In the genomic region with DNA sequence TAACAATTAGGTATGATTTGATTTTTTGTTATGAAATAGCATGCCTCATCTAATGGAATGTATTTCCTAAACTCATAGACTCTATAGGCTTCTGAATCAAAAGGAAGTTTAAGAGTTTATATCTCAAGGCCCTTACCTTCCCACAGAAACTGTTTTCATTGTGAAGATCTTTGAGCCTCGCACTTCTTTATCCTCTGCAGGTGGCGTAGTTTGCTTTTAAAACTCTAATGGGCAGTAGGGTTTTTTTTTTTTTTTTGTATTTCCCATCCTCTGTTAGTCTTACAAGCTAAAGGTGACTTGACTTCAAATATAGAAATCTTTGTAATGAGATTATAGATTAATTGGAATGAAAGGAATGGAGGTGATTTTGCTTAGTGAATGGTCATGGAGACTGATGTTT, we compare ENCODE assay signal across 27 cellular contexts. TPM values are rescaled to one million over a fixed set of nuclear protein-coding genes. Genes with fewer than 3 reads are reported as not detected.
"Had no signal": no experiment of that assay in that cellular context is flagged by ENCODE, and none has a peak within 500 bp of the region (broad histone marks: within the 10 kb centered on the region; RNA-seq: fewer than 3 reads in every experiment).

No MANE protein-coding gene starts in this region.

- ATAC-seq: esophagus mucosa; gastrocnemius medialis; heart right ventricle; left ventricle myocardium superior; naive thymus-derived CD8-positive, alpha-beta T cell; psoas muscle; sciatic nerve had no signal

- H3K36me3 ChIP-seq: colonic mucosa, neutrophil had no signal

- H3K27ac Mint-ChIP-seq: naive thymus-derived CD8-positive, alpha-beta T cell had no signal

- H3K27me3 ChIP-seq: colonic mucosa, gastrocnemius medialis, heart right ventricle, neutrophil, stomach, transverse colon had no signal

- DNase-seq: colonic mucosa; dermis blood vessel endothelial cell; gastrocnemius medialis; heart right ventricle; hypothalamus; islet precursor cell; left ventricle myocardium superior; naive thymus-derived CD8-positive, alpha-beta T cell; psoas muscle; retina; stimulated activated naive CD4-positive, alpha-beta T cell; stomach; substantia nigra; transverse colon had no signal

- H3K27ac ChIP-seq: colonic mucosa, gastrocnemius medialis, heart right ventricle, neutrophil, psoas muscle, stomach, thoracic aorta, transverse colon had no signal

- H3K4me1 ChIP-seq: colonic mucosa, gastrocnemius medialis, heart right ventricle, psoas muscle had no signal

- H3K27me3 Mint-ChIP-seq: naive thymus-derived CD8-positive, alpha-beta T cell had no signal

- H3K4me3 ChIP-seq: colonic mucosa, gastrocnemius medialis, heart right ventricle, psoas muscle, stomach, thoracic aorta, transverse colon had no signal

- H3K9me3 ChIP-seq: colonic mucosa, gastrocnemius medialis, heart right ventricle, neutrophil, psoas muscle, stomach, thoracic aorta, transverse colon had no signal

- H3K4me3 Mint-ChIP-seq: naive thymus-derived CD8-positive, alpha-beta T cell had no signal

- H3K4me1 Mint-ChIP-seq: naive thymus-derived CD8-positive, alpha-beta T cell had no signal

- H3K9me3 Mint-ChIP-seq: naive thymus-derived CD8-positive, alpha-beta T cell had no signal

RNA-seq across cellular contexts. Expression of a gene that starts 36.5 kb away (rescaled TPM):
- total RNA-seq: cerebellum; dermis blood vessel endothelial cell; esophagus mucosa; fibroblast of lung; gastrocnemius medialis; left ventricle myocardium superior; lung microvascular endothelial cell; mesenteric fat pad; mononuclear cell; naive thymus-derived CD8-positive, alpha-beta T cell; osteoblast; psoas muscle; sciatic nerve; skeletal muscle tissue; thoracic aorta; transverse colon; ureter had no signal
- polyA plus RNA-seq: fibroblast of lung; heart right ventricle; naive thymus-derived CD8-positive, alpha-beta T cell; neural cell; stomach had no signal

RNA-seq across cellular contexts. Expression of a gene that starts 36.6 kb away (rescaled TPM):
- total RNA-seq: dermis blood vessel endothelial cell; esophagus mucosa; fibroblast of lung; left ventricle myocardium superior; lung microvascular endothelial cell; mesenteric fat pad; mononuclear cell; naive thymus-derived CD8-positive, alpha-beta T cell; osteoblast; psoas muscle; sciatic nerve; thoracic aorta; ureter had no signal
- polyA plus RNA-seq: fibroblast of lung, stomach had no signal
